In the genomic region with DNA sequence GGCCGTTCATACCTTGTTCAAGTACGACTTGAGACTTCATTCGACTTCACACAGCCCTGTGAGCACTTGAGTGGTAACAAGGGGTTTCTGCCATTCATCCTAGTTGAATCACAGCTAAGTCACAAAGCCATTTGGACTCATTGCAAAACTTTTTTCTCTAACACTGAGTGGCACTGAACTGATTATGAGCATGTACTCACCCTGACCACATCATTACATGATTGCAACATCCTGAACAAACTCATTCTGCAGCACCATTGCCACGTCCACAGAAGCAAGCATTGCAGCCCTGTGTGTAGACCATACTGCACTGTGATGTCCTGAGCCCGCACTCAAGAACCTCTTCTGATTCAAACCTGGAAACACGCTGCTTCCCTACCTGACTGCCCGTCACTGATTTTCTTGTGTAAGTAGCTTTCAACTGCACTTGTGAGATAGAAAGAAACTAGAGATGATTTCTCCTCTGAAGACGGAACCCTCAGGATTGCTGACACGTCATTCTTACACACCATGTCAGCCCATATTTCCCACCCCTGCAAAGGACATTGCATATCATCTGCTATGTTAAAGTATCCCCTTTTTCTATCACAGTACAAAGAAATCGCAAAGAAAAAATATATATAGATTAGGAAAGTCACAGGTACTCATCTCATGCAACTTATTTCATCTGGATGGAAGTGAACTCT, we compare ENCODE assay signal across 17 cellular contexts.
DNase-seq lines count a peak whose midpoint lies in the region; ATAC-seq and TF ChIP-seq lines count a peak whose summit lies in the region.
"Had no signal": no experiment of that assay in that cellular context is flagged by ENCODE, and none has a peak within 500 bp of the region (broad histone marks: within the 10 kb centered on the region; RNA-seq: fewer than 3 reads in every experiment).

No MANE protein-coding gene starts in this region.

- ATAC-seq in HG02973 (IDR thresholded peaks at IDR 0.05; ENCODE audit: unreplicated experiment) (no peak), GM18505 (IDR thresholded peaks at IDR 0.05; ENCODE audit: unreplicated experiment) (no peak)
- ATAC-seq: stimulated activated naive B cell treated with anti-CD40 and anti-IgM and Interleukin-4, amounts not matched to agents 10 μg/mL and 1 μg/mL and 100 μg/mL, for 72 hours had no signal

- TF ChIP-seq CTCF in AG04449 (IDR thresholded peaks at IDR 0.05; ENCODE audit: insufficient read depth, low read length, missing control alignments) (no peak), mammary epithelial cell (conservative IDR thresholded peaks at IDR 0.05 in 1 of 2, IDR thresholded peaks at IDR 0.05 in 1 of 2; ENCODE audit: extremely low read depth in 1 of 2, insufficient read depth in 1 of 2, low read depth in 1 of 2, low read length in 2 of 2) (no peak), BE2C (IDR thresholded peaks at IDR 0.05; ENCODE audit: low read depth, low read length) (no peak)

- no peaks in the 10 kb centered on the region for H3K79me2 ChIP-seq in mammary epithelial cell (ENCODE audit: insufficient read depth, low read length)
- H3K79me2 ChIP-seq: parathyroid adenoma had no signal

- H3K9me3 ChIP-seq in mammary epithelial cell (replicated peaks; ENCODE audit: insufficient read depth, low read length) (no peaks in the 10 kb centered on the region), BE2C (no peaks in the 10 kb centered on the region; the same call in 1 of the 2 replicates)
- H3K9me3 ChIP-seq: uterus had no signal

- no peak overlapping the region for H3K27ac ChIP-seq in mammary epithelial cell (ENCODE audit: insufficient read depth, low read depth, low read length)
- H3K27ac ChIP-seq: parathyroid adenoma, RWPE1, uterus had no signal

- intact Hi-C loops in mammary epithelial cell (cut with micrococcal nuclease): loop anchor here (2.0 kb wide), 1 partner anchor 45 kb away; no protein-coding TSS in a partner anchor

- dilution Hi-C loops in mammary epithelial cell (cut with HindIII; ENCODE audit: low sequenced_read_pairs): no loop called here

- BruUV-seq in mammary epithelial cell (replicated peaks; lab: Mats Ljungman, UMichigan): no TSS peak

- CTCF ChIA-PET in AG04449 (lab: Yijun Ruan, JAX) (interaction anchor here (1.1 to 1.8 kb wide), 2 partner anchors 172 to 300 kb away, joined by 3 to 4 read pairs; no protein-coding TSS in a partner anchor), mammary epithelial cell (lab: Charles Lee; ENCODE audit: low non-redundant PET) (no interaction called here)

- 38% methylated on average over 10 of the region's 10 CpGs for WGBS in mammary epithelial cell (ENCODE audit: low coverage, missing lambda C conversion rate)

- H3K4me3 ChIP-seq in AG04449 (ENCODE audit: low read depth, low read length) (no peak overlapping the region), mammary epithelial cell (replicated peaks in 1 of 3; ENCODE audit: insufficient read depth in 1 of 3, low read depth in 2 of 3, low read length in 3 of 3) (no peak overlapping the region), BE2C (ENCODE audit: low read depth, low read length) (no peak overlapping the region)
- H3K4me3 ChIP-seq: uterus had no signal

- H3K9ac ChIP-seq in mammary epithelial cell (ENCODE audit: insufficient read depth, low read length): no peak overlapping the region
- H3K9ac ChIP-seq: parathyroid adenoma had no signal

- H3K36me3 ChIP-seq in mammary epithelial cell (ENCODE audit: insufficient read depth, low read length) (no peaks in the 10 kb centered on the region), BE2C (no peaks in the 10 kb centered on the region)
- H3K36me3 ChIP-seq: uterus had no signal

- DNase-seq in AG04449 (ENCODE audit: low read depth, low spot score) (peak; percentile 57), M059J (ENCODE audit: low read depth) (peak; percentile 69), mammary epithelial cell (peak; percentile 2), iris pigment epithelial cell (ENCODE audit: low read depth) (peak; percentile 5), BE2C (no peak), NCI-H2171 (lab: John Stamatoyannopoulos, UW) (no peak)
- DNase-seq: ACHN; COR-L47; hippocampal formation; NCI-H526 treated with DMSO at 0.1 percent for 48 hours; stimulated activated naive B cell treated with anti-CD40 and anti-IgM and Interleukin-4, amounts not matched to agents 10 μg/mL and 1 μg/mL and 100 μg/mL, for 72 hours; T-helper 1 cell; uterus had no signal

- H2AFZ ChIP-seq in mammary epithelial cell (ENCODE audit: low read depth, low read length): no peak overlapping the region
- H2AFZ ChIP-seq: parathyroid adenoma had no signal

- no peak overlapping the region for H3K4me2 ChIP-seq in mammary epithelial cell (ENCODE audit: insufficient read depth, low read depth, low read length)

- no peak for TF ChIP-seq POLR2A in GM18505 (IDR thresholded peaks at IDR 0.05; ENCODE audit: borderline replicate concordance, extremely low read depth, insufficient read depth, insufficient read length)

- no peaks in the 10 kb centered on the region for H3K27me3 ChIP-seq in mammary epithelial cell (ENCODE audit: insufficient read depth, low read length)
- H3K27me3 ChIP-seq in BE2C: no peaks in the 10 kb centered on the region
- H3K27me3 ChIP-seq: uterus had no signal

- in situ Hi-C loops in mammary epithelial cell (cut with MboI; ENCODE audit: low sequenced_read_pairs in 2 of 2): loop anchor here in 1 of 2 donors (10.0 kb wide), 1 partner anchor 173 kb away; no protein-coding TSS in a partner anchor

- H3K4me1 ChIP-seq in mammary epithelial cell (ENCODE audit: insufficient read depth, low read length) (no peaks in the 10 kb centered on the region), BE2C (no peaks in the 10 kb centered on the region)
- H3K4me1 ChIP-seq: parathyroid adenoma, uterus had no signal

- no peaks in the 10 kb centered on the region for H4K20me1 ChIP-seq in mammary epithelial cell (ENCODE audit: insufficient read depth, low read length)

- POLR2A ChIA-PET in AG04449 (lab: Yijun Ruan, JAX): interaction anchor here (0.6 kb wide), 2 partner anchors 50 to 1815 kb away, joined by 3 to 4 read pairs; no protein-coding TSS in a partner anchor

Comparison
In these comparisons a context has a peak if more than half of its experiments do, and no peak if none do; other contexts are left out.
1. DNase-seq: peak in AG04449 (single experiment), M059J (single experiment), mammary epithelial cell (single experiment) and iris pigment epithelial cell (single experiment); none in BE2C (single experiment) and NCI-H2171 (single experiment).